8 cellular contexts compared by ENCODE assay signal in genomic region chr1:25608488-25609178, GRCh38. TPM values are rescaled to one million over a fixed set of nuclear protein-coding genes. Genes with fewer than 3 reads are reported as not detected.
DNase-seq lines count a peak whose midpoint lies in the region; ATAC-seq, FAIRE-seq and TF ChIP-seq lines count a peak whose summit lies in the region.

No MANE protein-coding gene starts in this region.

- H3K36me3 ChIP-seq in MG63 (no peaks in the 10 kb centered on the region), ovary (no peaks in the 10 kb centered on the region), tibial nerve (no peaks in the 10 kb centered on the region)

- no peak for TF ChIP-seq POLR2A in ovary (IDR thresholded peaks at IDR 0.05)
- no peak for TF ChIP-seq POLR2A in tibial nerve (IDR thresholded peaks at IDR 0.05)

- H3K9me3 ChIP-seq in MG63, result no peaks in the 10 kb centered on the region
- H3K9me3 ChIP-seq in ovary, result no peaks in the 10 kb centered on the region
- H3K9me3 ChIP-seq in tibial nerve, result no peaks in the 10 kb centered on the region

- 16 to 20% (median 17%) methylated on average over 15 of the region's 15 CpGs for WGBS in ovary, 3 donors
- WGBS in tibial nerve, 2 donors, result 17 to 22% methylated on average over 15 of the region's 15 CpGs

- intact Hi-C loops in ovary (cut with DNase I), result loop anchor here (1.0 to 5.0 kb wide), 4 partner anchors 188 to 199 kb away; no protein-coding TSS in a partner anchor

- peak; percentile 94 for FAIRE-seq in frontal cortex (lab: Jason Lieb, UNC)

- no peak overlapping the region for H3K4me3 ChIP-seq in MG63
- H3K4me3 ChIP-seq in ovary, result no peak overlapping the region
- H3K4me3 ChIP-seq in tibial nerve, result peak overlapping the region in 1 of 4 donors; percentile 23

- H3K27ac ChIP-seq in ovary, result no peak overlapping the region
- no peak overlapping the region for H3K27ac ChIP-seq in tibial nerve

- DNase-seq in AG09319 (ENCODE audit: extremely low read depth, low read depth) (peak; percentile 42), MG63 (peak; percentile 59), SK-N-DZ (ENCODE audit: low spot score) (peak; percentile 74), frontal cortex (ENCODE audit: low spot score in 2 of 2) (peak; percentile 72 to 73), ovary (peak; percentile 77 to 90 (median 88)), tibial nerve (ENCODE audit: low spot score in 2 of 2) (peak; percentile 90 to 95)
- DNase-seq in activated naive CD4-positive, alpha-beta T cell (lab: John Stamatoyannopoulos, UW), result peak; percentile 38 to 80 (median 72)

- peaks cover 21% of the 10 kb centered on the region for H3K27me3 ChIP-seq in MG63
- H3K27me3 ChIP-seq in ovary, result no peaks in the 10 kb centered on the region
- no peaks in the 10 kb centered on the region for H3K27me3 ChIP-seq in tibial nerve

- TF ChIP-seq CTCF in AG09319 (IDR thresholded peaks at IDR 0.05; ENCODE audit: low read depth, low read length) (peak; percentile 71), ovary (IDR thresholded peaks at IDR 0.05) (peak; percentile 74 to 96 (median 88)), tibial nerve (IDR thresholded peaks at IDR 0.05) (peak; percentile 51 to 89 (median 73))

- ATAC-seq in GM19025 (IDR thresholded peaks at IDR 0.05; ENCODE audit: low read depth, unreplicated experiment), result peak; percentile 66

- TF ChIP-seq EP300 in ovary (IDR thresholded peaks at IDR 0.05) (no peak), tibial nerve (IDR thresholded peaks at IDR 0.05) (peak in 1 of 2 donors; percentile 35)

- H3K4me1 ChIP-seq in ovary (ENCODE audit: insufficient read depth) (no peaks in the 10 kb centered on the region), tibial nerve (peaks cover 0 to 3% (median 0%) of the 10 kb centered on the region in 4 donors)

RNA-seq across cellular contexts. Expression of gene MAN1C1, which starts 8.0 kb away (rescaled TPM):
- total RNA-seq in MG63 (2014; rRNA removed; shearing (Covaris generic); ENCODE audit: low replicate concordance), result 0.26 TPM in 1 of 2 replicates, not detected in the other
- polyA plus RNA-seq in SK-N-DZ (2014; cell fraction: cytosol; rRNA removed), result 0.97 and 3.1 TPM in 2 replicates
- polyA plus RNA-seq in SK-N-DZ (2014; cell fraction: nucleus; rRNA removed), result 2.0 and 5.1 TPM in 2 replicates
- total RNA-seq in frontal cortex (5.3 TPM), ovary (10 to 100 TPM; 18.0 to 59.2 (median 41.0) TPM), tibial nerve (10 to 100 TPM; 14.6 to 25.1 (median 17.5) TPM)
- polyA plus RNA-seq in ovary, result 10 to 100 TPM; 25.0 to 28.2 TPM

Comparison
In these comparisons a context has a peak if more than half of its experiments do, and no peak if none do; other contexts are left out.
1. DNase-seq: peak in every context shown above with its lines; median percentile 92 in tibial nerve; 88 in ovary; 74 in SK-N-DZ; 72 in activated naive CD4-positive, alpha-beta T cell; 72 in frontal cortex; 59 in MG63; 42 in AG09319.